Comparison of ENCODE assay signal across 20 cellular contexts in the genomic region with DNA sequence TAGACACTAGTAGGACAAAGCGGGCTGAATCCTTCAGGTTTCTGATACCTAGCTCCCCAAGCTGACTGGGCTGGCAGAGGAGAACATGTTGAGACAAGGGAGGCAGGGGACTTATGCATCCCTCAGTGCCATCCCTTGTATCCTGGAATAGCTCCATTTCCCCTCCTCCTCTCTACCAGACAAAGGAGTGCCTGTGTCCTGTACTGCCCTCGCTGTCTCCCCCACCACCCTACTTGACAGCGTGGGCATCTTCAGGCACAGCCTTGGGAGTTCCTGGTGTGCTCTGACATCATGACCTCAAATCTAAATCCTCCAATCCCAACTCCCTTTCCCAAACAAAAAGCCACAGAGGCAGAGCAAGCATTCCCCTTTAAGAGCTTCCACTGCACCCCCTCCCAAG.
"Had no signal": no experiment of that assay in that cellular context is flagged by ENCODE, and none has a peak within 500 bp of the region (broad histone marks: within the 10 kb centered on the region; RNA-seq: fewer than 3 reads in every experiment).

No MANE protein-coding gene starts in this region.

- FAIRE-seq: colon had no signal

- H3K9me3 ChIP-seq: body of pancreas, left lung, right lobe of liver, stomach, upper lobe of right lung had no signal

- H3K27ac Mint-ChIP-seq: activated naive CD8-positive, alpha-beta T cell treated with anti-CD3 and anti-CD28 coated beads, Interleukin-2, amount 50 U/mL, for 24 hours; natural killer cell treated with Interleukin-12 subunit alpha and Interleukin-12 subunit beta and Interleukin-15 and Interleukin-18, amount 100 ng/mL, for 72 hours; stimulated activated memory B cell treated with anti-CD40 and anti-IgM and Interleukin-4, amounts not matched to agents 10 μg/mL and 1 μg/mL and 100 μg/mL, for 72 hours; T-helper 1 cell treated with Interleukin-12 subunit alpha and Interleukin-12 subunit beta and Interleukin-4 antibody, amounts not matched to agents 30 μg/mL and 1 μg/mL, for 36 hours had no signal

- H3K9me3 Mint-ChIP-seq: activated naive CD8-positive, alpha-beta T cell treated with anti-CD3 and anti-CD28 coated beads, Interleukin-2, amount 50 U/mL, for 24 hours; natural killer cell treated with Interleukin-12 subunit alpha and Interleukin-12 subunit beta and Interleukin-15 and Interleukin-18, amount 100 ng/mL, for 72 hours; stimulated activated memory B cell treated with anti-CD40 and anti-IgM and Interleukin-4, amounts not matched to agents 10 μg/mL and 1 μg/mL and 100 μg/mL, for 72 hours; T-helper 1 cell treated with Interleukin-12 subunit alpha and Interleukin-12 subunit beta and Interleukin-4 antibody, amounts not matched to agents 30 μg/mL and 1 μg/mL, for 36 hours had no signal

- H3K27ac ChIP-seq: body of pancreas, epithelial cell of prostate, left lung, parathyroid adenoma, right lobe of liver, stomach, upper lobe of right lung had no signal

- H3K4me3 Mint-ChIP-seq: activated naive CD8-positive, alpha-beta T cell treated with anti-CD3 and anti-CD28 coated beads, Interleukin-2, amount 50 U/mL, for 24 hours; natural killer cell treated with Interleukin-12 subunit alpha and Interleukin-12 subunit beta and Interleukin-15 and Interleukin-18, amount 100 ng/mL, for 72 hours; stimulated activated memory B cell treated with anti-CD40 and anti-IgM and Interleukin-4, amounts not matched to agents 10 μg/mL and 1 μg/mL and 100 μg/mL, for 72 hours; T-helper 1 cell treated with Interleukin-12 subunit alpha and Interleukin-12 subunit beta and Interleukin-4 antibody, amounts not matched to agents 30 μg/mL and 1 μg/mL, for 36 hours had no signal

- H3K27me3 ChIP-seq: body of pancreas, left lung, right lobe of liver, upper lobe of right lung had no signal

- H3K27me3 Mint-ChIP-seq: stimulated activated memory B cell treated with anti-CD40 and anti-IgM and Interleukin-4, amounts not matched to agents 10 μg/mL and 1 μg/mL and 100 μg/mL, for 72 hours had no signal

- H3K4me3 ChIP-seq: body of pancreas, left lung, right lobe of liver, skin epidermis, stomach, upper lobe of right lung had no signal

- DNase-seq: activated CD4-positive, alpha-beta T cell treated with anti-CD3 and anti-CD28 coated beads for 4 hours; activated CD4-positive, alpha-beta T cell treated with anti-CD3 and anti-CD28 coated beads, Interleukin-2, amount 50 U/mL, for 48 hours; activated CD4-positive, CD25-positive, alpha-beta regulatory T cell; activated naive CD4-positive, alpha-beta T cell treated with anti-CD3 and anti-CD28 coated beads, Interleukin-2, amount 50 U/mL, for 16 hours; activated naive CD8-positive, alpha-beta T cell treated with anti-CD3 and anti-CD28 coated beads, Interleukin-2, amount 50 U/mL, for 24 hours; activated T-cell treated with anti-CD3 and anti-CD28 coated beads, Interleukin-2, amount 50 U/mL, for 48 hours; body of pancreas; left lung; midbrain; right lobe of liver; stimulated activated CD4-positive, alpha-beta T cell treated with anti-CD3 and anti-CD28 coated beads, Interleukin-1b, Interleukin-23, amount 100 ng/mL, for 48 hours; stomach; upper lobe of right lung had no signal

- ATAC-seq: activated naive CD8-positive, alpha-beta T cell treated with anti-CD3 and anti-CD28 coated beads, Interleukin-2, amount 50 U/mL, for 24 hours; body of pancreas; left lung; natural killer cell treated with Interleukin-12 subunit alpha and Interleukin-12 subunit beta and Interleukin-15 and Interleukin-18, amount 100 ng/mL, for 72 hours; right lobe of liver; stimulated activated memory B cell treated with anti-CD40 and anti-IgM and Interleukin-4, amounts not matched to agents 10 μg/mL and 1 μg/mL and 100 μg/mL, for 72 hours; upper lobe of right lung had no signal
